8 cellular contexts compared by ENCODE assay signal in genomic region chr17:7191571-7192270, GRCh38. TPM values are rescaled to one million over a fixed set of nuclear protein-coding genes. Genes with fewer than 3 reads are reported as not detected.
DNase-seq lines count a peak whose midpoint lies in the region; ATAC-seq and TF ChIP-seq lines count a peak whose summit lies in the region.

No MANE protein-coding gene starts in this region.

- no peak overlapping the region for H3K4me3 Mint-ChIP-seq in memory B cell
- H3K4me3 Mint-ChIP-seq in activated T-helper 1 cell treated with anti-CD3 and anti-CD28 coated beads, Interleukin-12 subunit alpha, Interleukin-12 subunit beta, Interleukin-2, Interleukin-4 antibody, amounts not matched to agents 30 ng/mL and 10 ng/mL and 1 ng/mL, durations not matched to agents 14 hours and 24 hours and 36 hours: no peak overlapping the region

- WGBS in esophagus muscularis mucosa: 78% methylated on average over 20 of the region's 26 CpGs

- TF ChIP-seq CTCF in esophagus muscularis mucosa (IDR thresholded peaks at IDR 0.05): no peak

- no peaks in the 10 kb centered on the region for H3K27me3 ChIP-seq in esophagus muscularis mucosa

- peaks cover 5% of the 10 kb centered on the region for H3K36me3 Mint-ChIP-seq in memory B cell
- peaks cover 5% of the 10 kb centered on the region for H3K36me3 Mint-ChIP-seq in activated T-helper 1 cell treated with anti-CD3 and anti-CD28 coated beads, Interleukin-12 subunit alpha, Interleukin-12 subunit beta, Interleukin-2, Interleukin-4 antibody, amounts not matched to agents 30 ng/mL and 10 ng/mL and 1 ng/mL, durations not matched to agents 14 hours and 24 hours and 36 hours (ENCODE audit: low read depth)

- DNase-seq in DMS53 (lab: John Stamatoyannopoulos, UW): peak; percentile 77
- DNase-seq in HuH-7 (ENCODE audit: low spot score): peak; percentile 65
- peak; percentile 29 for DNase-seq in amniotic epithelial cell (ENCODE audit: low read depth)
- no peak for DNase-seq in memory B cell (ENCODE audit: low spot score in 2 of 2)
- DNase-seq in HT-29 (ENCODE audit: low spot score): no peak
- no peak for DNase-seq in activated T-helper 1 cell treated with anti-CD3 and anti-CD28 coated beads, Interleukin-12 subunit alpha, Interleukin-12 subunit beta, Interleukin-2, Interleukin-4 antibody, amounts not matched to agents 30 ng/mL and 10 ng/mL and 1 ng/mL, durations not matched to agents 14 hours and 24 hours and 36 hours (ENCODE audit: low spot score)
- DNase-seq in T1000 (lab: John Stamatoyannopoulos, UW): no peak
- no peak for DNase-seq in esophagus muscularis mucosa (ENCODE audit: extremely low spot score)

- ATAC-seq in memory B cell (ENCODE audit: low read depth): peak; percentile 54

- no peak for TF ChIP-seq EP300 in esophagus muscularis mucosa (IDR thresholded peaks at IDR 0.05)

- H3K27me3 Mint-ChIP-seq in memory B cell: peaks cover 4% of the 10 kb centered on the region
- no peaks in the 10 kb centered on the region for H3K27me3 Mint-ChIP-seq in activated T-helper 1 cell treated with anti-CD3 and anti-CD28 coated beads, Interleukin-12 subunit alpha, Interleukin-12 subunit beta, Interleukin-2, Interleukin-4 antibody, amounts not matched to agents 30 ng/mL and 10 ng/mL and 1 ng/mL, durations not matched to agents 14 hours and 24 hours and 36 hours (ENCODE audit: insufficient read depth)

- H3K4me1 ChIP-seq in esophagus muscularis mucosa: no peaks in the 10 kb centered on the region

- no peak overlapping the region for H3K27ac Mint-ChIP-seq in memory B cell
- no peak overlapping the region for H3K27ac Mint-ChIP-seq in activated T-helper 1 cell treated with anti-CD3 and anti-CD28 coated beads, Interleukin-12 subunit alpha, Interleukin-12 subunit beta, Interleukin-2, Interleukin-4 antibody, amounts not matched to agents 30 ng/mL and 10 ng/mL and 1 ng/mL, durations not matched to agents 14 hours and 24 hours and 36 hours

- no peak overlapping the region for H3K4me3 ChIP-seq in esophagus muscularis mucosa

- H3K27ac ChIP-seq in esophagus muscularis mucosa (replicated peaks in 1 of 4): no peak overlapping the region

- no peaks in the 10 kb centered on the region for H3K9me3 ChIP-seq in esophagus muscularis mucosa

- intact Hi-C loops in activated T-helper 1 cell treated with anti-CD3 and anti-CD28 coated beads, Interleukin-12 subunit alpha, Interleukin-12 subunit beta, Interleukin-2, Interleukin-4 antibody, amounts not matched to agents 30 ng/mL and 10 ng/mL and 1 ng/mL, durations not matched to agents 14 hours and 24 hours and 36 hours (cut with micrococcal nuclease): no loop called here
- intact Hi-C loops in esophagus muscularis mucosa (cut with DNase I): no loop called here

- no peaks in the 10 kb centered on the region for H3K4me1 Mint-ChIP-seq in memory B cell
- peaks cover 1% of the 10 kb centered on the region for H3K4me1 Mint-ChIP-seq in activated T-helper 1 cell treated with anti-CD3 and anti-CD28 coated beads, Interleukin-12 subunit alpha, Interleukin-12 subunit beta, Interleukin-2, Interleukin-4 antibody, amounts not matched to agents 30 ng/mL and 10 ng/mL and 1 ng/mL, durations not matched to agents 14 hours and 24 hours and 36 hours (ENCODE audit: low read depth)

- TF ChIP-seq POLR2A in esophagus muscularis mucosa (IDR thresholded peaks at IDR 0.05; ENCODE audit: low read depth): no peak

- peaks cover 34 to 70% (median 55%) of the 10 kb centered on the region in 4 donors for H3K36me3 ChIP-seq in esophagus muscularis mucosa

- H3K9me3 Mint-ChIP-seq in memory B cell: no peaks in the 10 kb centered on the region
- H3K9me3 Mint-ChIP-seq in activated T-helper 1 cell treated with anti-CD3 and anti-CD28 coated beads, Interleukin-12 subunit alpha, Interleukin-12 subunit beta, Interleukin-2, Interleukin-4 antibody, amounts not matched to agents 30 ng/mL and 10 ng/mL and 1 ng/mL, durations not matched to agents 14 hours and 24 hours and 36 hours: no peaks in the 10 kb centered on the region

RNA-seq across cellular contexts. Expression of gene ASGR1, which starts 12.6 kb away (rescaled TPM):
- total RNA-seq in HT-29 (2014; rRNA removed; shearing (Covaris generic)): 0.52 TPM in 1 of 2 replicates, not detected in the other
- 1.1 and 1.6 TPM in 2 replicates for total RNA-seq in activated T-helper 1 cell treated with anti-CD3 and anti-CD28 coated beads, Interleukin-12 subunit alpha, Interleukin-12 subunit beta, Interleukin-2, Interleukin-4 antibody, amounts not matched to agents 30 ng/mL and 10 ng/mL and 1 ng/mL, durations not matched to agents 14 hours and 24 hours and 36 hours
- 1 to 10 TPM in 1 of 4 donors, under 1 TPM in 1, not detected in 2; 0.52 to 2.5 TPM for total RNA-seq in esophagus muscularis mucosa

RNA-seq across cellular contexts. Expression of gene DLG4, which starts 27.9 kb away (rescaled TPM):
- total RNA-seq in HT-29 (2014; rRNA removed; shearing (Covaris generic)): 0.26 and 1.6 TPM in 2 replicates
- 15.3 and 15.5 TPM in 2 replicates for total RNA-seq in activated T-helper 1 cell treated with anti-CD3 and anti-CD28 coated beads, Interleukin-12 subunit alpha, Interleukin-12 subunit beta, Interleukin-2, Interleukin-4 antibody, amounts not matched to agents 30 ng/mL and 10 ng/mL and 1 ng/mL, durations not matched to agents 14 hours and 24 hours and 36 hours
- 10 to 100 TPM; 12.3 to 21.4 (median 16.5) TPM for total RNA-seq in esophagus muscularis mucosa

RNA-seq across cellular contexts. Expression of gene ACADVL, which starts 28.0 kb away (rescaled TPM):
- 469 and 546 TPM in 2 replicates for total RNA-seq in HT-29 (2014; rRNA removed; shearing (Covaris generic))
- total RNA-seq in activated T-helper 1 cell treated with anti-CD3 and anti-CD28 coated beads, Interleukin-12 subunit alpha, Interleukin-12 subunit beta, Interleukin-2, Interleukin-4 antibody, amounts not matched to agents 30 ng/mL and 10 ng/mL and 1 ng/mL, durations not matched to agents 14 hours and 24 hours and 36 hours: 287 and 294 TPM in 2 replicates
- total RNA-seq in esophagus muscularis mucosa: 100 to 1,000 TPM; 250 to 662 (median 544) TPM

RNA-seq across cellular contexts. Expression of gene DVL2, which starts 42.6 kb away (rescaled TPM):
- total RNA-seq in HT-29 (2014; rRNA removed; shearing (Covaris generic)): 42.6 and 48.6 TPM in 2 replicates
- total RNA-seq in activated T-helper 1 cell treated with anti-CD3 and anti-CD28 coated beads, Interleukin-12 subunit alpha, Interleukin-12 subunit beta, Interleukin-2, Interleukin-4 antibody, amounts not matched to agents 30 ng/mL and 10 ng/mL and 1 ng/mL, durations not matched to agents 14 hours and 24 hours and 36 hours: 70.0 and 73.5 TPM in 2 replicates
- 10 to 100 TPM; 34.5 to 55.5 (median 43.7) TPM for total RNA-seq in esophagus muscularis mucosa

RNA-seq across cellular contexts. Expression of gene PHF23, which starts 47.5 kb away (rescaled TPM):
- total RNA-seq in HT-29 (2014; rRNA removed; shearing (Covaris generic)): 29.3 and 31.7 TPM in 2 replicates
- 52.5 and 55.4 TPM in 2 replicates for total RNA-seq in activated T-helper 1 cell treated with anti-CD3 and anti-CD28 coated beads, Interleukin-12 subunit alpha, Interleukin-12 subunit beta, Interleukin-2, Interleukin-4 antibody, amounts not matched to agents 30 ng/mL and 10 ng/mL and 1 ng/mL, durations not matched to agents 14 hours and 24 hours and 36 hours
- total RNA-seq in esophagus muscularis mucosa: 10 to 100 TPM; 21.6 to 38.1 (median 24.8) TPM

Comparison
In these comparisons a context has a peak if more than half of its experiments do, and no peak if none do; other contexts are left out.
1. DNase-seq: peak in DMS53 (single experiment), HuH-7 (single experiment) and amniotic epithelial cell (single experiment); none in memory B cell (0 of 2), HT-29 (single experiment), activated T-helper 1 cell treated with anti-CD3 and anti-CD28 coated beads, Interleukin-12 subunit alpha, Interleukin-12 subunit beta, Interleukin-2, Interleukin-4 antibody, amounts not matched to agents 30 ng/mL and 10 ng/mL and 1 ng/mL, durations not matched to agents 14 hours and 24 hours and 36 hours (single experiment), T1000 (single experiment) and esophagus muscularis mucosa (single experiment).